In the genomic region with DNA sequence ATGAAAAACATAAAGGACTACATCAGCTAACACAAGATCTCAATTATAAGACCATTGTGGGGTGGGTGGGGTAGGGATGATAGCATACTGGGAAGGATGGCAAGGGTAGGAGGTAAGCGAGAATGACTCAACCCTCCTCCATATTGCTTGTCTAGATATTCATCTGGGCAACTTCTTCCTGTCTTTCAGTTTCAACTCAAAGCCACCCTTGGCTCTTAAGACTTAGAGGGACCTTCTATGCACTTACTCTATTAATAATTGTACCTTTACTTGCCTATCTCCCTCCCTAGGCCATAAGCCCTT, we compare ENCODE assay signal across 12 cellular contexts.
A peak's percentile ranks its signal among the peaks of the same experiment; 100 is the strongest.
DNase-seq lines count a peak whose midpoint lies in the region; ATAC-seq and TF ChIP-seq lines count a peak whose summit lies in the region.
"Had no signal": no experiment of that assay in that cellular context is flagged by ENCODE, and none has a peak within 500 bp of the region (broad histone marks: within the 10 kb centered on the region; RNA-seq: fewer than 3 reads in every experiment).

No MANE protein-coding gene starts in this region.

- TF ChIP-seq CTCF in left ventricle myocardium inferior (IDR thresholded peaks at IDR 0.05; ENCODE audit: borderline replicate concordance) (no peak), PC-9 (conservative IDR thresholded peaks at IDR 0.05) (no peak)

- H3K4me1 ChIP-seq in left ventricle myocardium inferior (no peaks in the 10 kb centered on the region), PC-9 (replicated peaks; ENCODE audit: insufficient read depth) (peaks cover 13% of the 10 kb centered on the region; the same call in 1 of the 2 replicates)

- no peak overlapping the region for H2AFZ ChIP-seq in PC-9

- BruUV-seq in PC-9 (replicated peaks; lab: Mats Ljungman, UMichigan), result no TSS peak

- H3K4me1 Mint-ChIP-seq in activated naive CD4-positive, alpha-beta T cell treated with anti-CD3 and anti-CD28 coated beads, Interleukin-2, amount 10 ng/mL, durations not matched to agents 7 days and 5 days, result peaks cover 56% of the 10 kb centered on the region
- peaks cover 44% of the 10 kb centered on the region for H3K4me1 Mint-ChIP-seq in T-helper 2 cell treated with Interferon-gamma antibody and Interleukin-4, amounts not matched to agents 5 μg/mL and 100 μg/mL, for 36 hours (ENCODE audit: low read depth)

- H3K36me3 ChIP-seq in left ventricle myocardium inferior (no peaks in the 10 kb centered on the region), PC-9 (ENCODE audit: low read depth) (no peaks in the 10 kb centered on the region)

- H3K27ac ChIP-seq in left ventricle myocardium inferior (replicated peaks) (no peak overlapping the region), PC-9 (no peak overlapping the region)

- H3K4me3 Mint-ChIP-seq in activated naive CD4-positive, alpha-beta T cell treated with anti-CD3 and anti-CD28 coated beads, Interleukin-2, amount 10 ng/mL, durations not matched to agents 7 days and 5 days, result no peak overlapping the region
- peak overlapping the region; percentile 68 for H3K4me3 Mint-ChIP-seq in T-helper 2 cell treated with Interferon-gamma antibody and Interleukin-4, amounts not matched to agents 5 μg/mL and 100 μg/mL, for 36 hours
- H3K4me3 Mint-ChIP-seq: activated naive CD4-positive, alpha-beta T cell treated with anti-CD3 and anti-CD28 coated beads for 36 hours had no signal

- peak; percentile 33 for ATAC-seq in HG03135 (IDR thresholded peaks at IDR 0.05; ENCODE audit: unreplicated experiment)

- no peaks in the 10 kb centered on the region for H3K9me3 ChIP-seq in left ventricle myocardium inferior (replicated peaks)
- no peaks in the 10 kb centered on the region for H3K9me3 ChIP-seq in PC-9 (ENCODE audit: insufficient read depth, low read depth)

- no peak overlapping the region for H3K4me3 ChIP-seq in left ventricle myocardium inferior
- H3K4me3 ChIP-seq in PC-9, result no peak overlapping the region

- H3K27me3 ChIP-seq in left ventricle myocardium inferior (ENCODE audit: low read depth) (no peaks in the 10 kb centered on the region), PC-9 (ENCODE audit: insufficient read depth, low read depth) (no peaks in the 10 kb centered on the region)

- peaks cover 8% of the 10 kb centered on the region for H3K9me3 Mint-ChIP-seq in activated naive CD4-positive, alpha-beta T cell treated with anti-CD3 and anti-CD28 coated beads, Interleukin-2, amount 10 ng/mL, durations not matched to agents 7 days and 5 days
- peaks cover 7% of the 10 kb centered on the region for H3K9me3 Mint-ChIP-seq in T-helper 2 cell treated with Interferon-gamma antibody and Interleukin-4, amounts not matched to agents 5 μg/mL and 100 μg/mL, for 36 hours
- H3K9me3 Mint-ChIP-seq: activated naive CD4-positive, alpha-beta T cell treated with anti-CD3 and anti-CD28 coated beads for 36 hours had no signal

- H3K79me2 ChIP-seq in PC-9 (ENCODE audit: low read depth), result no peaks in the 10 kb centered on the region

- H3K9me2 ChIP-seq in PC-9 (ENCODE audit: insufficient read depth), result no peaks in the 10 kb centered on the region; the same call in 1 of the 2 replicates

- H3K36me3 Mint-ChIP-seq in activated naive CD4-positive, alpha-beta T cell treated with anti-CD3 and anti-CD28 coated beads, Interleukin-2, amount 10 ng/mL, durations not matched to agents 7 days and 5 days, result peaks cover 16% of the 10 kb centered on the region
- peaks cover 8% of the 10 kb centered on the region for H3K36me3 Mint-ChIP-seq in T-helper 2 cell treated with Interferon-gamma antibody and Interleukin-4, amounts not matched to agents 5 μg/mL and 100 μg/mL, for 36 hours (ENCODE audit: low read depth)

- intact Hi-C loops in left ventricle myocardium inferior (cut with micrococcal nuclease), result no loop called here
- intact Hi-C loops in PC-9 (cut with micrococcal nuclease; ENCODE audit: unreplicated experiment), result no loop called here

- no peak overlapping the region for H3K4me2 ChIP-seq in PC-9

- POLR2A ChIA-PET in PC-9 (lab: Charles Lee; ENCODE audit: unreplicated experiment), result no interaction called here

- peak overlapping the region; percentile 90 for H3K27ac Mint-ChIP-seq in activated naive CD4-positive, alpha-beta T cell treated with anti-CD3 and anti-CD28 coated beads, Interleukin-2, amount 10 ng/mL, durations not matched to agents 7 days and 5 days
- peak overlapping the region; percentile 62 for H3K27ac Mint-ChIP-seq in T-helper 2 cell treated with Interferon-gamma antibody and Interleukin-4, amounts not matched to agents 5 μg/mL and 100 μg/mL, for 36 hours
- H3K27ac Mint-ChIP-seq: activated naive CD4-positive, alpha-beta T cell treated with anti-CD3 and anti-CD28 coated beads for 36 hours had no signal

- no peaks in the 10 kb centered on the region for H3K27me3 Mint-ChIP-seq in activated naive CD4-positive, alpha-beta T cell treated with anti-CD3 and anti-CD28 coated beads, Interleukin-2, amount 10 ng/mL, durations not matched to agents 7 days and 5 days
- no peaks in the 10 kb centered on the region for H3K27me3 Mint-ChIP-seq in T-helper 2 cell treated with Interferon-gamma antibody and Interleukin-4, amounts not matched to agents 5 μg/mL and 100 μg/mL, for 36 hours (ENCODE audit: low read depth)

- no peak for DNase-seq in activated naive CD4-positive, alpha-beta T cell treated with anti-CD3 and anti-CD28 coated beads, Interleukin-2, amount 10 ng/mL, durations not matched to agents 7 days and 5 days
- no peak for DNase-seq in activated naive CD4-positive, alpha-beta T cell treated with Interleukin-2 at 50 U/mL for 16 hours
- DNase-seq in T-helper 2 cell treated with Interferon-gamma antibody and Interleukin-4, amounts not matched to agents 5 μg/mL and 100 μg/mL, for 36 hours (ENCODE audit: low spot score), result no peak
- DNase-seq in left ventricle myocardium inferior (no peak), NCI-H748 treated with DMSO at 0.1 percent for 48 hours (lab: John Stamatoyannopoulos, UW) (no peak), PC-9 (no peak), NCI-H1092 treated with DMSO at 0.1 percent for 48 hours (lab: John Stamatoyannopoulos, UW) (no peak)
- DNase-seq: mammary epithelial cell, NCI-H2107, nucleus accumbens had no signal

- CTCF ChIA-PET in activated naive CD4-positive, alpha-beta T cell treated with anti-CD3 and anti-CD28 coated beads, Interleukin-2, amount 10 ng/mL, durations not matched to agents 7 days and 5 days (lab: Charles Lee), result no interaction called here
- CTCF ChIA-PET in PC-9 (lab: Charles Lee), result no interaction called here

- H4K20me1 ChIP-seq in PC-9 (ENCODE audit: insufficient read depth), result no peaks in the 10 kb centered on the region

- no peaks in the 10 kb centered on the region; the same call in 1 of the 2 replicates for H3F3A ChIP-seq in PC-9 (ENCODE audit: insufficient read depth, low read depth)
